In the genomic region with DNA sequence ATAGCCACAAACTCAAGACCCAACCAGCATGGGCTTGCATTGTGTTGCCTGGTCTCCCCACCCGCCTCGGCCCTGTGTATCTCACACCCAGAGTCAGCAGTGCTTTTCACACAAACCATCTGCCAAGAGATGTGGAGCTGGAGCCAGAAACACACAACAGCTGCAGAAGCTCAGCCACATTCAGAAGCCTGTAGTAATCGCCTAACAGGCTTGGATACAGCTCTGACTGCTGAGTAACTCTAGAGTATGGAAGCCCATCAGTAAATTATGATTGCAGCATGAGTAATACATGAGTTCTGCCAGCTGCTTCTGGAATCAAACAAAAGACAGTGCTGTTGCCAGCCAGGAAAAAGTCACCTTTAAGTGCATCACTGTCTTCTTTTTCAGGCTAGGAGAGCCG, we compare ENCODE assay signal across 11 cellular contexts. TPM values are rescaled to one million over a fixed set of nuclear protein-coding genes. Genes with fewer than 3 reads are reported as not detected.
DNase-seq lines count a peak whose midpoint lies in the region; ATAC-seq, FAIRE-seq and TF ChIP-seq lines count a peak whose summit lies in the region.
"Had no signal": no experiment of that assay in that cellular context is flagged by ENCODE, and none has a peak within 500 bp of the region (broad histone marks: within the 10 kb centered on the region; RNA-seq: fewer than 3 reads in every experiment).

No MANE protein-coding gene starts in this region.

- H4K20me1 ChIP-seq in HepG2 (ENCODE audit: insufficient read depth, low read length) = no peaks in the 10 kb centered on the region

- H3K27me3 ChIP-seq in right lobe of liver (no peaks in the 10 kb centered on the region), HepG2 (ENCODE audit: control insufficient read depth in 1 of 2, insufficient read depth in 2 of 2, low read length in 2 of 2) (peaks cover 0 to 26% of the 10 kb centered on the region in 2 experiments; a peak in 2 of 5 replicates)

- CTCF ChIA-PET in HepG2 (lab: Yijun Ruan, JAX; ENCODE audit: low intra/inter-chr PET ratio, low total read pairs) = no interaction called here

- POLR2A ChIA-PET in HepG2 (lab: Yijun Ruan, JAX) = no interaction called here

- no peak overlapping the region for H3K4me2 ChIP-seq in HepG2 (ENCODE audit: low read depth, low read length)

- TF ChIP-seq POLR2A in right lobe of liver (IDR thresholded peaks at IDR 0.05) = no peak
- no peak for TF ChIP-seq POLR2A in HepG2 (IDR thresholded peaks at IDR 0.05; ENCODE audit: insufficient read depth in 1 of 2, low read depth in 2 of 2, low read length in 2 of 2)

- no peak overlapping the region for H2AFZ ChIP-seq in HepG2 (ENCODE audit: low read length)

- BruUV-seq in HepG2 (replicated peaks; lab: Mats Ljungman, UMichigan) = no TSS peak

- H3K4me3 ChIP-seq in right lobe of liver (no peak overlapping the region), HepG2 (replicated peaks in 1 of 3; ENCODE audit: insufficient read depth in 1 of 3, low read depth in 2 of 3, low read length in 3 of 3) (no peak overlapping the region), choroid plexus epithelial cell (ENCODE audit: low read depth, low read length) (no peak overlapping the region)

- TF ChIP-seq CTCF in right lobe of liver (IDR thresholded peaks at IDR 0.05) (no peak), HepG2 (CRISPR knock-in tag; IDR thresholded peaks at IDR 0.05) (no peak), choroid plexus epithelial cell (conservative IDR thresholded peaks at IDR 0.05; ENCODE audit: low read depth, low read length) (no peak)

- 71% methylated on average over 4 of the region's 4 CpGs for WGBS in right lobe of liver (ENCODE audit: insufficient coverage, low coverage, low lambda C conversion rate, missing lambda C conversion rate)
- 0% methylated on average over 4 of the region's 4 CpGs for WGBS in HepG2 (ENCODE audit: low lambda C conversion rate)

- H3K9me3 ChIP-seq in right lobe of liver (no peaks in the 10 kb centered on the region), HepG2 (ENCODE audit: low read length) (no peaks in the 10 kb centered on the region)

- no peaks in the 10 kb centered on the region for H3K4me1 ChIP-seq in right lobe of liver
- no peaks in the 10 kb centered on the region for H3K4me1 ChIP-seq in HepG2 (ENCODE audit: insufficient read depth, low read length)

- no peak for TF ChIP-seq RAD21 in HepG2 (CRISPR knock-in tag; IDR thresholded peaks at IDR 0.05)

- intact Hi-C loops in right lobe of liver (cut with DNase I) = no loop called here
- intact Hi-C loops in HepG2 (cut with micrococcal nuclease; ENCODE audit: unreplicated experiment) = no loop called here

- no peaks in the 10 kb centered on the region for H3K79me2 ChIP-seq in HepG2 (ENCODE audit: insufficient read depth, low read length)

- DNase-seq in right lobe of liver = no peak
- DNase-seq in HepG2 (ENCODE audit: low spot score) = no peak
- peak; percentile 96 for DNase-seq in choroid plexus epithelial cell (ENCODE audit: low read depth)
- DNase-seq in lung microvascular endothelial cell (ENCODE audit: low read depth in 2 of 2) = peak; percentile 68 to 95
- no peak for DNase-seq in activated T-cell treated with anti-CD3 and anti-CD28 coated beads, Interleukin-2, amount 50 U/mL, for 1 hour
- no peak for DNase-seq in stimulated activated naive CD4-positive, alpha-beta T cell treated with Interleukin-2 at 50 U/mL for 16 hours (lab: John Stamatoyannopoulos, UW)
- DNase-seq: CD4-positive, alpha-beta memory T cell; GOT3; stimulated activated CD4-positive, alpha-beta T cell treated with anti-CD3 and anti-CD28 coated beads, Interleukin-4, amount 100 ng/mL, for 24 hours had no signal

- no peak for FAIRE-seq in HepG2 (lab: Jason Lieb, UNC)

- H3K9ac ChIP-seq in HepG2 (ENCODE audit: insufficient read depth, low read depth, low read length) = no peak overlapping the region

- in situ Hi-C loops in HepG2 (cut with HindIII; ENCODE audit: extremely low pct_ligation_motif_present, low pct_unique_long_range_greater_than_20kb) = no loop called here

- H3K27ac ChIP-seq in right lobe of liver (no peak overlapping the region), HepG2 (ENCODE audit: extremely low read length, insufficient read depth, low read length) (no peak overlapping the region)

- TF ChIP-seq EP300 in HepG2 (IDR thresholded peaks at IDR 0.05; ENCODE audit: low read depth in 2 of 2, low read length in 2 of 2) = no peak
- no peak for TF ChIP-seq EP300 in HepG2 (CRISPR knock-in tag; IDR thresholded peaks at IDR 0.05; ENCODE audit: borderline replicate concordance)

- no peaks in the 10 kb centered on the region for H3K36me3 ChIP-seq in right lobe of liver
- H3K36me3 ChIP-seq in HepG2 (replicated peaks in 1 of 2; ENCODE audit: control insufficient read depth in 1 of 2, insufficient read depth in 2 of 2, low read length in 2 of 2) = no peaks in the 10 kb centered on the region

- ATAC-seq in right lobe of liver (peak; percentile 30 to 50 (median 46)), HepG2 (no peak), HG03378 (IDR thresholded peaks at IDR 0.05; ENCODE audit: unreplicated experiment) (no peak), GM21723 (IDR thresholded peaks at IDR 0.05; ENCODE audit: unreplicated experiment) (no peak)

TF ChIP-seq in HepG2, 621 proteins besides CTCF, POLR2A, EP300 and RAD21 (continues in another document):
- TF ChIP-seq MYNN (CRISPR knock-in tag; IDR thresholded peaks at IDR 0.05; ENCODE audit: low read depth) (no peak), SRY (CRISPR knock-in tag; IDR thresholded peaks at IDR 0.05) (no peak), SRSF4 (IDR thresholded peaks at IDR 0.05; ENCODE audit: low read depth, low read length, poor library complexity, severe bottlenecking) (no peak), DMAP1 (CRISPR knock-in tag; IDR thresholded peaks at IDR 0.05) (no peak), TBP (CRISPR knock-in tag; IDR thresholded peaks at IDR 0.05) (no peak), TCF7L2 (IDR thresholded peaks at IDR 0.05; ENCODE audit: low read depth, low read length) (no peak), HNRNPH1 (optimal IDR thresholded peaks at IDR 0.05; ENCODE audit: low read depth, low read length) (no peak), MAF1 (CRISPR knock-in tag; IDR thresholded peaks at IDR 0.05; ENCODE audit: borderline replicate concordance) (no peak)
- TF ChIP-seq, protein P1, sequence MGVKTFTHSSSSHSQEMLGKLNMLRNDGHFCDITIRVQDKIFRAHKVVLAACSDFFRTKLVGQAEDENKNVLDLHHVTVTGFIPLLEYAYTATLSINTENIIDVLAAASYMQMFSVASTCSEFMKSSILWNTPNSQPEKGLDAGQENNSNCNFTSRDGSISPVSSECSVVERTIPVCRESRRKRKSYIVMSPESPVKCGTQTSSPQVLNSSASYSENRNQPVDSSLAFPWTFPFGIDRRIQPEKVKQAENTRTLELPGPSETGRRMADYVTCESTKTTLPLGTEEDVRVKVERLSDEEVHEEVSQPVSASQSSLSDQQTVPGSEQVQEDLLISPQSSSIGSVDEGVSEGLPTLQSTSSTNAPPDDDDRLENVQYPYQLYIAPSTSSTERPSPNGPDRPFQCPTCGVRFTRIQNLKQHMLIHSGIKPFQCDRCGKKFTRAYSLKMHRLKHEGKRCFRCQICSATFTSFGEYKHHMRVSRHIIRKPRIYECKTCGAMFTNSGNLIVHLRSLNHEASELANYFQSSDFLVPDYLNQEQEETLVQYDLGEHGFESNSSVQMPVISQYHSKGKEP (CRISPR knock-in tag; IDR thresholded peaks at IDR 0.05) = no peak
- TF ChIP-seq, protein P2, sequence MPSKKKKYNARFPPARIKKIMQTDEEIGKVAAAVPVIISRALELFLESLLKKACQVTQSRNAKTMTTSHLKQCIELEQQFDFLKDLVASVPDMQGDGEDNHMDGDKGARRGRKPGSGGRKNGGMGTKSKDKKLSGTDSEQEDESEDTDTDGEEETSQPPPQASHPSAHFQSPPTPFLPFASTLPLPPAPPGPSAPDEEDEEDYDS (CRISPR knock-in tag; IDR thresholded peaks at IDR 0.05) = no peak
- TF ChIP-seq, protein P3, sequence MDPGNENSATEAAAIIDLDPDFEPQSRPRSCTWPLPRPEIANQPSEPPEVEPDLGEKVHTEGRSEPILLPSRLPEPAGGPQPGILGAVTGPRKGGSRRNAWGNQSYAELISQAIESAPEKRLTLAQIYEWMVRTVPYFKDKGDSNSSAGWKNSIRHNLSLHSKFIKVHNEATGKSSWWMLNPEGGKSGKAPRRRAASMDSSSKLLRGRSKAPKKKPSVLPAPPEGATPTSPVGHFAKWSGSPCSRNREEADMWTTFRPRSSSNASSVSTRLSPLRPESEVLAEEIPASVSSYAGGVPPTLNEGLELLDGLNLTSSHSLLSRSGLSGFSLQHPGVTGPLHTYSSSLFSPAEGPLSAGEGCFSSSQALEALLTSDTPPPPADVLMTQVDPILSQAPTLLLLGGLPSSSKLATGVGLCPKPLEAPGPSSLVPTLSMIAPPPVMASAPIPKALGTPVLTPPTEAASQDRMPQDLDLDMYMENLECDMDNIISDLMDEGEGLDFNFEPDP (CRISPR knock-in tag; conservative IDR thresholded peaks at IDR 0.05) = no peak

RNA-seq across cellular contexts. Expression of a gene that starts 16.0 kb away (rescaled TPM):
- 1 to 10 TPM; 4.0 to 6.9 (median 6.1) TPM for total RNA-seq in right lobe of liver
- not detected in 2 replicates for total RNA-seq in HepG2 (2016; rRNA removed; fragmentation: Illumina TruSeq; extraction: Trizol)
- not detected in 2 replicates for total RNA-seq in HepG2 (2016; cell fraction: cytosol; rRNA removed; fragmentation: Illumina TruSeq; extraction: Trizol; ENCODE audit: low read depth)
- not detected in 2 replicates for total RNA-seq in HepG2 (2016; cell fraction: insoluble cytoplasmic fraction; rRNA removed; fragmentation: Illumina TruSeq; extraction: Trizol)
- total RNA-seq in HepG2 (2016; cell fraction: membrane; rRNA removed; fragmentation: Illumina TruSeq; extraction: Trizol) = not detected in 2 replicates
- total RNA-seq in HepG2 (2016; cell fraction: nucleus; rRNA removed; fragmentation: Illumina TruSeq; extraction: Trizol) = not detected in 2 replicates
- not detected in 2 replicates for polyA plus RNA-seq in HepG2 (2011; rRNA removed)
- not detected in 2 replicates for polyA plus RNA-seq in HepG2 (2011; cell fraction: cytosol; rRNA removed)
- polyA plus RNA-seq in HepG2 (2011; cell fraction: nucleus; rRNA removed) = not detected in 2 replicates
- not detected in 2 replicates for polyA plus RNA-seq in HepG2 (2012)
- not detected in 2 replicates for polyA plus RNA-seq in HepG2 (2016; cell fraction: cytosol; fragmentation: Illumina TruSeq; extraction: Trizol; ENCODE audit: low read depth)
- not detected in 2 replicates for polyA plus RNA-seq in HepG2 (2016; cell fraction: insoluble cytoplasmic fraction; fragmentation: Illumina TruSeq; extraction: Trizol; ENCODE audit: low read depth)
- polyA plus RNA-seq in HepG2 (2016; cell fraction: membrane; fragmentation: Illumina TruSeq; extraction: Trizol; ENCODE audit: low read depth) = not detected in 2 replicates
- not detected in 2 replicates for polyA plus RNA-seq in HepG2 (2016; cell fraction: nucleus; fragmentation: Illumina TruSeq; extraction: Trizol; ENCODE audit: insufficient read depth, low read depth)
- polyA minus RNA-seq in HepG2 (2011; rRNA and poly(A)+ RNA removed; ENCODE audit: low replicate concordance) = 0.05 TPM in 1 of 2 replicates, not detected in the other
- not detected in 2 replicates for polyA minus RNA-seq in HepG2 (2011; cell fraction: cytosol; rRNA and poly(A)+ RNA removed)
- polyA minus RNA-seq in HepG2 (2011; cell fraction: nucleus; rRNA and poly(A)+ RNA removed) = not detected in 2 replicates
- total RNA-seq in lung microvascular endothelial cell = 56.9 and 108 TPM in 2 replicates
- total RNA-seq: CD4-positive, alpha-beta memory T cell had no signal
- polyA plus RNA-seq: CD4-positive, alpha-beta memory T cell had no signal

Comparison
In these comparisons a context has a peak if more than half of its experiments do, and no peak if none do; other contexts are left out.
1. ATAC-seq: peak in right lobe of liver (4 of 4); none in HepG2 (single experiment), HG03378 (single experiment) and GM21723 (single experiment).
2. DNase-seq: peak in choroid plexus epithelial cell (single experiment) and lung microvascular endothelial cell (2 of 2); none in right lobe of liver (0 of 3), HepG2 (single experiment), activated T-cell treated with anti-CD3 and anti-CD28 coated beads, Interleukin-2, amount 50 U/mL, for 1 hour (single experiment) and stimulated activated naive CD4-positive, alpha-beta T cell treated with Interleukin-2 at 50 U/mL for 16 hours (single experiment).